ENCODE assay signal across 1 cellular context in genomic region chr20:32792316-32792715, GRCh38.
A peak's percentile ranks its signal among the peaks of the same experiment; 100 is the strongest.
TF ChIP-seq lines count a peak whose summit lies in the region.

No MANE protein-coding gene starts in this region.

TF ChIP-seq in GM12878, 131 proteins besides CTCF, POLR2A, EP300 and RAD21 (continued from another document and continues in another):
- TF ChIP-seq PBX3 (IDR thresholded peaks at IDR 0.05; ENCODE audit: insufficient replicate concordance, low read depth, low read length): no peak
- TF ChIP-seq FOXM1 (IDR thresholded peaks at IDR 0.05; ENCODE audit: low read depth, low read length): no peak; the same call in 1 of the 2 replicates
- no peak for TF ChIP-seq ZBTB4 (CRISPR knock-in tag; IDR thresholded peaks at IDR 0.05)
- TF ChIP-seq USF2 (IDR thresholded peaks at IDR 0.05; ENCODE audit: borderline replicate concordance, low read depth, low read length): no peak
- TF ChIP-seq NFIC (IDR thresholded peaks at IDR 0.05; ENCODE audit: low read depth, low read length): peak; percentile 39; the same call in 1 of the 2 replicates
- TF ChIP-seq ZNF207 (IDR thresholded peaks at IDR 0.05; ENCODE audit: borderline replicate concordance): no peak
- TF ChIP-seq ZNF24 (IDR thresholded peaks at IDR 0.05): no peak
- no peak for TF ChIP-seq MYB (IDR thresholded peaks at IDR 0.05; ENCODE audit: borderline replicate concordance, low read depth, low read length)
- no peak for TF ChIP-seq SREBF1 (IDR thresholded peaks at IDR 0.05; ENCODE audit: low read length)
- TF ChIP-seq PRDM15 (CRISPR knock-in tag; IDR thresholded peaks at IDR 0.05): no peak
- peak; percentile 86 for TF ChIP-seq IKZF1 (conservative IDR thresholded peaks at IDR 0.05)
- TF ChIP-seq SIX5 (IDR thresholded peaks at IDR 0.05; ENCODE audit: low read depth, low read length, severe bottlenecking): no peak
- TF ChIP-seq REST (IDR thresholded peaks at IDR 0.05; ENCODE audit: low read depth, low read length): no peak
- TF ChIP-seq YBX1 (IDR thresholded peaks at IDR 0.05): no peak
- no peak for TF ChIP-seq HDAC2 (IDR thresholded peaks at IDR 0.05)
- TF ChIP-seq TCF7 (IDR thresholded peaks at IDR 0.05; ENCODE audit: borderline replicate concordance): no peak
- no peak for TF ChIP-seq ZBTB40 (IDR thresholded peaks at IDR 0.05; ENCODE audit: borderline replicate concordance)
- TF ChIP-seq NRF1 (conservative IDR thresholded peaks at IDR 0.05; ENCODE audit: low read depth, low read length): no peak
- no peak for TF ChIP-seq LARP7 (IDR thresholded peaks at IDR 0.05)
- TF ChIP-seq ELK1 (IDR thresholded peaks at IDR 0.05; ENCODE audit: low read depth, low read length): no peak
- TF ChIP-seq MTA3 (IDR thresholded peaks at IDR 0.05; ENCODE audit: borderline replicate concordance, low read length): no peak
- no peak for TF ChIP-seq ZBED1 (IDR thresholded peaks at IDR 0.05; ENCODE audit: borderline replicate concordance)
- TF ChIP-seq USF1 (IDR thresholded peaks at IDR 0.05; ENCODE audit: borderline replicate concordance, extremely low read length, insufficient read depth, low read depth, low read length): no peak
- TF ChIP-seq PAX5 (IDR thresholded peaks at IDR 0.05; ENCODE audit: borderline replicate concordance, low read depth, low read length): peak; percentile 69; the same call in 1 of the 2 replicates
- peak; percentile 29 to 35; a peak in 2 of 4 replicates for TF ChIP-seq BHLHE40 (IDR thresholded peaks at IDR 0.05; ENCODE audit: borderline replicate concordance in 1 of 2, low read depth in 2 of 2, low read length in 1 of 2)
- peak; percentile 83 for TF ChIP-seq EED (IDR thresholded peaks at IDR 0.05; ENCODE audit: low read depth)
- peak; percentile 61; the same call in 1 of the 2 replicates for TF ChIP-seq TARDBP (IDR thresholded peaks at IDR 0.05; ENCODE audit: borderline replicate concordance)
- TF ChIP-seq BCL3 (IDR thresholded peaks at IDR 0.05; ENCODE audit: borderline replicate concordance, insufficient read depth, low read depth, low read length, poor library complexity, severe bottlenecking): no peak
- peak; percentile 32 for TF ChIP-seq RELA (IDR thresholded peaks at IDR 0.05; ENCODE audit: borderline replicate concordance, partially characterized antibody)
- no peak for TF ChIP-seq RB1 (IDR thresholded peaks at IDR 0.05; ENCODE audit: borderline replicate concordance)
- TF ChIP-seq ESRRA (IDR thresholded peaks at IDR 0.05; ENCODE audit: low read length): no peak
- TF ChIP-seq PAX8 (IDR thresholded peaks at IDR 0.05): no peak
- peak; percentile 97 for TF ChIP-seq RUNX3 (IDR thresholded peaks at IDR 0.05; ENCODE audit: low read length)
- no peak for TF ChIP-seq ZSCAN29 (IDR thresholded peaks at IDR 0.05)
- TF ChIP-seq PKNOX1 (IDR thresholded peaks at IDR 0.05): peak; percentile 46
- 0 out of 2 replicates have a peak, but pooled peaks have one; percentile 41 for TF ChIP-seq MXI1 (IDR thresholded peaks at IDR 0.05; ENCODE audit: low read depth, low read length)
- no peak for TF ChIP-seq POLR2AphosphoS5 (IDR thresholded peaks at IDR 0.05; ENCODE audit: low read length)
- TF ChIP-seq HCFC1 (IDR thresholded peaks at IDR 0.05; ENCODE audit: low read length): no peak
